21 cellular contexts compared by ENCODE assay signal in genomic region chr11:105401269-105401809, GRCh38.
"Had no signal": no experiment of that assay in that cellular context is flagged by ENCODE, and none has a peak within 500 bp of the region (broad histone marks: within the 10 kb centered on the region; RNA-seq: fewer than 3 reads in every experiment).

No MANE protein-coding gene starts in this region.

- H3K9ac ChIP-seq: KMS-11 had no signal

- H3K4me2 ChIP-seq: KMS-11 had no signal

- DNase-seq: Kasumi-1, MM.1S, NCI-H1092 treated with DMSO at 0.1 percent for 48 hours, NCI-H1436, NCI-H187, NCI-H2029, NCI-H2081 treated with DMSO at 0.1 percent for 48 hours, NCI-H2171, NCI-H226, NCI-H446, NCI-H510A, NCI-H524 treated with DMSO at 0.1 percent for 48 hours, NCI-H69, NCI-H774, SHP77, T-helper 1 cell had no signal

- FAIRE-seq: K562, RCC 7860 had no signal

- H3K27ac ChIP-seq: KMS-11, RWPE1, SK-N-MC had no signal

- ATAC-seq: K562 had no signal

- H3K4me3 ChIP-seq: K562, SK-N-MC had no signal
